In genomic region chr20:17650301-17650761, GRCh38 we compare ENCODE assay signal across 18 cellular contexts. TPM values are rescaled to one million over a fixed set of nuclear protein-coding genes. Genes with fewer than 3 reads are reported as not detected.
DNase-seq lines count a peak whose midpoint lies in the region; ATAC-seq, FAIRE-seq and TF ChIP-seq lines count a peak whose summit lies in the region.
"Had no signal": no experiment of that assay in that cellular context is flagged by ENCODE, and none has a peak within 500 bp of the region (broad histone marks: within the 10 kb centered on the region; RNA-seq: fewer than 3 reads in every experiment).

No MANE protein-coding gene starts in this region.

- H3K4me1 Mint-ChIP-seq in astrocyte (ENCODE audit: low read depth, unreplicated experiment), result peaks cover 41% of the 10 kb centered on the region

- H2BK5ac ChIP-seq in mesendoderm (ENCODE audit: low read length), result no peak overlapping the region

- no peaks in the 10 kb centered on the region for H3K9me3 ChIP-seq in astrocyte (ENCODE audit: insufficient read depth, low read depth, low read length)
- H3K9me3 ChIP-seq: psoas muscle had no signal

- H3K9ac ChIP-seq in astrocyte (ENCODE audit: low read length), result no peak overlapping the region
- no peak overlapping the region for H3K9ac ChIP-seq in mesendoderm (ENCODE audit: low read length)

- H2AFZ ChIP-seq in astrocyte (ENCODE audit: low read depth, low read length), result no peak overlapping the region

- H3K56ac ChIP-seq in mesendoderm (ENCODE audit: low read length), result no peak overlapping the region

- H3K27me3 ChIP-seq in astrocyte (ENCODE audit: insufficient read depth, low read length), result no peaks in the 10 kb centered on the region
- H3K27me3 ChIP-seq in mesendoderm (ENCODE audit: insufficient read depth, low read length, poor library complexity), result no peaks in the 10 kb centered on the region

- WGBS in mesendoderm (ENCODE audit: extremely low coverage, insufficient coverage, low lambda C conversion rate), result no CpG with 5 or more reads among the region's 5 CpGs

- H3K79me2 ChIP-seq in astrocyte (ENCODE audit: insufficient read depth, low read length), result peaks cover 100% of the 10 kb centered on the region
- peaks cover 88% of the 10 kb centered on the region for H3K79me2 ChIP-seq in mesendoderm (ENCODE audit: control insufficient read depth, insufficient read depth, low read length)

- no peaks in the 10 kb centered on the region for H3K27me3 Mint-ChIP-seq in astrocyte (ENCODE audit: low read depth, unreplicated experiment)
- H3K27me3 Mint-ChIP-seq: activated CD8-positive, alpha-beta memory T cell treated with anti-CD3 and anti-CD28 coated beads, Interleukin-2, amount 10 ng/mL, durations not matched to agents 7 days and 5 days; activated naive CD4-positive, alpha-beta T cell treated with anti-CD3 and anti-CD28 coated beads, Interleukin-2, amount 50 U/mL, for 24 hours had no signal

- intact Hi-C loops in cardiac septum (cut with DNase I), result no loop called here
- intact Hi-C loops in Right ventricle myocardium superior (cut with DNase I), result no loop called here

- H2BK120ac ChIP-seq in mesendoderm (ENCODE audit: low read depth, low read length), result no peak overlapping the region

- H2BK15ac ChIP-seq in mesendoderm (replicated peaks; ENCODE audit: low read depth), result no peak overlapping the region

- H4K8ac ChIP-seq in mesendoderm (ENCODE audit: low read depth, low read length), result no peak overlapping the region

- H3K27ac ChIP-seq in astrocyte (ENCODE audit: low read depth, low read length), result no peak overlapping the region
- H3K27ac ChIP-seq in mesendoderm (ENCODE audit: low read depth, low read length), result no peak overlapping the region
- H3K27ac ChIP-seq: psoas muscle, VCaP had no signal

- H3K18ac ChIP-seq in mesendoderm (ENCODE audit: low read length), result no peak overlapping the region

- FAIRE-seq in astrocyte (lab: Jason Lieb, UNC), result no peak
- FAIRE-seq: D721Med, GM18507 had no signal

- no peak overlapping the region for H3K4ac ChIP-seq in mesendoderm (ENCODE audit: low read depth, low read length)

- H3K9me3 Mint-ChIP-seq in astrocyte (ENCODE audit: unreplicated experiment), result no peaks in the 10 kb centered on the region
- H3K9me3 Mint-ChIP-seq: activated naive CD4-positive, alpha-beta T cell treated with anti-CD3 and anti-CD28 coated beads, Interleukin-2, amount 50 U/mL, for 24 hours had no signal

- H3K36me3 Mint-ChIP-seq in astrocyte (ENCODE audit: low read depth, unreplicated experiment), result peaks cover 15% of the 10 kb centered on the region
- H3K36me3 Mint-ChIP-seq: activated naive CD4-positive, alpha-beta T cell treated with anti-CD3 and anti-CD28 coated beads, Interleukin-2, amount 50 U/mL, for 24 hours had no signal

- H3K79me1 ChIP-seq in mesendoderm (ENCODE audit: low read length), result peaks cover 54% of the 10 kb centered on the region

- peaks cover 99% of the 10 kb centered on the region for H4K20me1 ChIP-seq in astrocyte (ENCODE audit: insufficient read depth, low read length)

- H4K5ac ChIP-seq in mesendoderm (ENCODE audit: low read length), result no peak overlapping the region

- peak; percentile 69 for DNase-seq in cardiac septum (ENCODE audit: low spot score)
- no peak for DNase-seq in Right ventricle myocardium superior
- DNase-seq in astrocyte (ENCODE audit: low read depth), result no peak
- DNase-seq in mesendoderm, result no peak
- DNase-seq in epidermal melanocyte (ENCODE audit: insufficient read length, low spot score), result no peak
- no peak for DNase-seq in NCI-H2227 (lab: John Stamatoyannopoulos, UW; ENCODE audit: unreplicated experiment)
- DNase-seq in globus pallidus (ENCODE audit: low spot score), result no peak
- DNase-seq: activated CD8-positive, alpha-beta memory T cell treated with anti-CD3 and anti-CD28 coated beads, Interleukin-2, amount 10 ng/mL, durations not matched to agents 7 days and 5 days; islet precursor cell; NCI-H1417; NCI-H345 had no signal

- H2AK5ac ChIP-seq in mesendoderm (ENCODE audit: low read length), result no peak overlapping the region

- H3K23ac ChIP-seq in mesendoderm (ENCODE audit: low read length), result peak overlapping the region; percentile 2

- no peak overlapping the region for H3K4me3 Mint-ChIP-seq in astrocyte (ENCODE audit: unreplicated experiment)
- H3K4me3 Mint-ChIP-seq: activated CD8-positive, alpha-beta memory T cell treated with anti-CD3 and anti-CD28 coated beads, Interleukin-2, amount 10 ng/mL, durations not matched to agents 7 days and 5 days; activated naive CD4-positive, alpha-beta T cell treated with anti-CD3 and anti-CD28 coated beads, Interleukin-2, amount 50 U/mL, for 24 hours had no signal

- peak overlapping the region; percentile 18 for H3K27ac Mint-ChIP-seq in astrocyte (ENCODE audit: unreplicated experiment)
- H3K27ac Mint-ChIP-seq: activated CD8-positive, alpha-beta memory T cell treated with anti-CD3 and anti-CD28 coated beads, Interleukin-2, amount 10 ng/mL, durations not matched to agents 7 days and 5 days; activated naive CD4-positive, alpha-beta T cell treated with anti-CD3 and anti-CD28 coated beads, Interleukin-2, amount 50 U/mL, for 24 hours had no signal

- H3K4me1 ChIP-seq in astrocyte (ENCODE audit: insufficient read depth, low read length), result peaks cover 12% of the 10 kb centered on the region
- peaks cover 2% of the 10 kb centered on the region for H3K4me1 ChIP-seq in mesendoderm (ENCODE audit: control insufficient read depth, low read depth, low read length)

- H3K36me3 ChIP-seq in astrocyte (ENCODE audit: insufficient read depth, low read length), result peaks cover 15% of the 10 kb centered on the region
- peaks cover 1% of the 10 kb centered on the region for H3K36me3 ChIP-seq in mesendoderm (ENCODE audit: control insufficient read depth, insufficient read depth, low read length)

- TF ChIP-seq CTCF in astrocyte (IDR thresholded peaks at IDR 0.05; ENCODE audit: insufficient read depth, low read depth, low read length), result no peak

- H3K4me2 ChIP-seq in astrocyte (ENCODE audit: low read length) (no peak overlapping the region), mesendoderm (ENCODE audit: low read length) (no peak overlapping the region)

- ATAC-seq in Right ventricle myocardium superior (ENCODE audit: poor library complexity), result no peak
- ATAC-seq in HG02938 (IDR thresholded peaks at IDR 0.05; ENCODE audit: unreplicated experiment), result no peak
- ATAC-seq: activated CD8-positive, alpha-beta memory T cell treated with anti-CD3 and anti-CD28 coated beads, Interleukin-2, amount 10 ng/mL, durations not matched to agents 7 days and 5 days; psoas muscle had no signal

- no peak overlapping the region for H3K4me3 ChIP-seq in astrocyte (ENCODE audit: insufficient read depth, low read depth, low read length)
- no peak overlapping the region for H3K4me3 ChIP-seq in mesendoderm (ENCODE audit: low read length)
- H3K4me3 ChIP-seq: psoas muscle had no signal

RNA-seq across cellular contexts. Expression of gene RRBP1, which starts 31.7 kb away (rescaled TPM):
- total RNA-seq in cardiac septum, result 46.7 TPM
- total RNA-seq in Right ventricle myocardium superior, result 32.1 TPM
- total RNA-seq in astrocyte, result 347 and 392 TPM in 2 replicates
- polyA plus RNA-seq in mesendoderm (2013, experiment 1 of 2), result 99.7 TPM
- 101 TPM for polyA plus RNA-seq in mesendoderm (2013, experiment 2 of 2)

RNA-seq across cellular contexts. Expression of gene BANF2, which starts 49.4 kb away (rescaled TPM):
- total RNA-seq in cardiac septum (not detected), Right ventricle myocardium superior (not detected), astrocyte (not detected in 2 replicates)
- polyA plus RNA-seq in mesendoderm (2013, experiment 1 of 2), result not detected
- not detected for polyA plus RNA-seq in mesendoderm (2013, experiment 2 of 2)
- total RNA-seq: activated CD8-positive, alpha-beta memory T cell treated with anti-CD3 and anti-CD28 coated beads, Interleukin-2, amount 10 ng/mL, durations not matched to agents 7 days and 5 days; psoas muscle; ureter had no signal
- polyA plus RNA-seq: psoas muscle had no signal
